In the genomic region with DNA sequence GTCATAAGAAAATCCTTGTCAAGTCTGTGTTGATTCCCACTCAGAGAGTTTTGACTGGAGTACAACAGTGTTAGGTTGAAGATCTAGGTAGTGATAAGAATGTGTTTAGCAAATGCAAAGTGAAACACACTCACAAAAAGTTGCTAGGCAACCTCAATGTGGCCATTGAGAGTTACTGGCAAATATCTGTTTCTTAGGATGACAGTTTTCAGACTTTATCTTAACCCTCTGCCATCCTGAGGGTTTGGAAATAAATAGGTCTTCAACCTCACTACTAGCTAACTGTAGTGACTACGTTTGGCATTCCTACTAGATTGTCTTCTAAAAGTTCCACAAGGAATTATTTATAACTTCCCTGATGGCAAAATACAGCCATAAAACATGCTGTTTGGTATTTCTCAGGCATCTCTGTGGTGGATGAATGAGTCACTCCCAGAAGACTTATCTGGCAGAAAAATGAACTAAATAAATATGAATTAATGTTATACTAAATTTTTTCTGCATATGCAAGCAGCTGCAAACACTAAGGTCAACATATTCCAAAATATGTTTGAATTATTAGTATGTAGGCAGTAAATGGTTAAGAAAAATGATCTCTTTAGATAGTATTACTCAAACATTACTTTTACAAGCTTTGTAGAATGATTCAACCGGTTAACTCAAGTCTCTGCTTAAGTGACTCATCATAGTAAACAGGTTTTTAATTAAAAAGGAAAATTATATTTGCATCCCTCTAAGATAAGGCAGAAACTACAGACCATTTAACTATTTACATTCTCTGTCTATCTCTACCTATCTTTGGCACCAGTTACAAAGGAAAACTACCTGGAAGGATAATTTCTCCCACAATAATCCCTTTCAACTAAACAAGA, we compare ENCODE assay signal across 10 cellular contexts. TPM values are rescaled to one million over a fixed set of nuclear protein-coding genes. Genes with fewer than 3 reads are reported as not detected.
DNase-seq lines count a peak whose midpoint lies in the region; ATAC-seq, FAIRE-seq and TF ChIP-seq lines count a peak whose summit lies in the region.
"Had no signal": no experiment of that assay in that cellular context is flagged by ENCODE, and none has a peak within 500 bp of the region (broad histone marks: within the 10 kb centered on the region; RNA-seq: fewer than 3 reads in every experiment).

No MANE protein-coding gene starts in this region.

- no peaks in the 10 kb centered on the region for H3K9me3 ChIP-seq in CD8-positive, alpha-beta T cell (ENCODE audit: low read length)

- DNase-seq in CD8-positive, alpha-beta T cell = peak in 3 of 7 experiments; percentile 11 to 32 (median 19)
- DNase-seq in NCI-H146 treated with DMSO at 0.1 percent for 48 hours (lab: John Stamatoyannopoulos, UW; ENCODE audit: unreplicated experiment) (peak; percentile 31), cardiac fibroblast (ENCODE audit: low read depth in 2 of 2) (peak; percentile 69 to 87), globus pallidus (ENCODE audit: low spot score) (no peak), caudate nucleus (lab: John Stamatoyannopoulos, UW) (no peak), GM12891 (ENCODE audit: insufficient read length, low spot score) (no peak)
- no peak for DNase-seq in natural killer cell treated with Interleukin-12 subunit alpha and Interleukin-12 subunit beta and Interleukin-15 and Interleukin-18, amount 100 ng/mL, for 72 hours (ENCODE audit: low spot score)
- DNase-seq: SHP77; stimulated activated naive CD4-positive, alpha-beta T cell treated with Interleukin-2 at 50 U/mL for 16 hours had no signal

- H3K4me1 Mint-ChIP-seq in CD8-positive, alpha-beta T cell (ENCODE audit: low read depth) = peaks cover 49% of the 10 kb centered on the region
- H3K4me1 Mint-ChIP-seq in natural killer cell treated with Interleukin-12 subunit alpha and Interleukin-12 subunit beta and Interleukin-15 and Interleukin-18, amount 100 ng/mL, for 72 hours (ENCODE audit: low read depth in 2 of 2) = peaks cover 26 to 29% of the 10 kb centered on the region in 2 donors

- H3K27ac ChIP-seq in CD8-positive, alpha-beta T cell (ENCODE audit: low read depth, low read length) = peak overlapping the region; percentile 17
- H3K27ac ChIP-seq in caudate nucleus (ENCODE audit: low read depth, low read length) = no peak overlapping the region

- H3K9me3 Mint-ChIP-seq in CD8-positive, alpha-beta T cell = no peaks in the 10 kb centered on the region
- no peaks in the 10 kb centered on the region for H3K9me3 Mint-ChIP-seq in natural killer cell treated with Interleukin-12 subunit alpha and Interleukin-12 subunit beta and Interleukin-15 and Interleukin-18, amount 100 ng/mL, for 72 hours

- H3K4me1 ChIP-seq in CD8-positive, alpha-beta T cell (ENCODE audit: insufficient read depth, low read length) = peaks cover 48% of the 10 kb centered on the region

- POLR2A ChIA-PET in CD8-positive, alpha-beta T cell (lab: Charles Lee) = interaction anchor here (0.6 to 1.0 kb wide), 2 partner anchors 18 to 354 kb away, joined by 3 read pairs; no protein-coding TSS in a partner anchor

- TF ChIP-seq CTCF in CD8-positive, alpha-beta T cell (IDR thresholded peaks at IDR 0.05) = no peak
- no peak for TF ChIP-seq CTCF in cardiac fibroblast (IDR thresholded peaks at IDR 0.05; ENCODE audit: low read depth, low read length)

- no peak for TF ChIP-seq POLR2A in GM12891 (IDR thresholded peaks at IDR 0.05; ENCODE audit: low read depth, low read length)

- CTCF ChIA-PET in CD8-positive, alpha-beta T cell (lab: Charles Lee) = interaction anchor here (0.6 to 1.0 kb wide), 3 partner anchors 18 to 76 kb away, joined by 3 read pairs; no protein-coding TSS in a partner anchor

- H3K27ac Mint-ChIP-seq in CD8-positive, alpha-beta T cell = peak overlapping the region; percentile 92
- H3K27ac Mint-ChIP-seq in natural killer cell treated with Interleukin-12 subunit alpha and Interleukin-12 subunit beta and Interleukin-15 and Interleukin-18, amount 100 ng/mL, for 72 hours = peak overlapping the region; percentile 47 to 77

- no peak overlapping the region for H3K4me3 ChIP-seq in CD8-positive, alpha-beta T cell (ENCODE audit: low read depth, low read length)
- H3K4me3 ChIP-seq in cardiac fibroblast (replicated peaks in 1 of 2; ENCODE audit: low read depth in 2 of 2, low read length in 2 of 2) = no peak overlapping the region

- H3K27me3 ChIP-seq in CD8-positive, alpha-beta T cell (ENCODE audit: insufficient read depth, low read length) = no peaks in the 10 kb centered on the region

- H3K36me3 Mint-ChIP-seq in CD8-positive, alpha-beta T cell = no peaks in the 10 kb centered on the region
- H3K36me3 Mint-ChIP-seq in natural killer cell treated with Interleukin-12 subunit alpha and Interleukin-12 subunit beta and Interleukin-15 and Interleukin-18, amount 100 ng/mL, for 72 hours = no peaks in the 10 kb centered on the region

- no peak for FAIRE-seq in GM12891 (lab: Jason Lieb, UNC)

- H3K27me3 Mint-ChIP-seq in CD8-positive, alpha-beta T cell (ENCODE audit: low read depth) = no peaks in the 10 kb centered on the region
- no peaks in the 10 kb centered on the region for H3K27me3 Mint-ChIP-seq in natural killer cell treated with Interleukin-12 subunit alpha and Interleukin-12 subunit beta and Interleukin-15 and Interleukin-18, amount 100 ng/mL, for 72 hours

- peak; percentile 24 for ATAC-seq in CD8-positive, alpha-beta T cell
- ATAC-seq in natural killer cell treated with Interleukin-12 subunit alpha and Interleukin-12 subunit beta and Interleukin-15 and Interleukin-18, amount 100 ng/mL, for 72 hours = peak; percentile 26 to 51
- ATAC-seq in GM21786 (IDR thresholded peaks at IDR 0.05; ENCODE audit: unreplicated experiment) = no peak

- H3K36me3 ChIP-seq in CD8-positive, alpha-beta T cell (ENCODE audit: insufficient read depth, low read length) = no peaks in the 10 kb centered on the region

- intact Hi-C loops in CD8-positive, alpha-beta T cell (cut with DNase I, micrococcal nuclease) = loop anchor here in 1 of 2 experiments (2.0 kb wide), 2 partner anchors 27 to 133 kb away; a partner anchor contains a TSS

- peak overlapping the region; percentile 6 for H3K4me3 Mint-ChIP-seq in CD8-positive, alpha-beta T cell
- H3K4me3 Mint-ChIP-seq in natural killer cell treated with Interleukin-12 subunit alpha and Interleukin-12 subunit beta and Interleukin-15 and Interleukin-18, amount 100 ng/mL, for 72 hours = peak overlapping the region; percentile 56

TF ChIP-seq in GM12891, 5 proteins besides CTCF, POLR2A, EP300 and RAD21:
- TF ChIP-seq SPI1 (IDR thresholded peaks at IDR 0.05; ENCODE audit: low read depth, low read length) (no peak), PAX5 (IDR thresholded peaks at IDR 0.05; ENCODE audit: insufficient read depth, low read length, severe bottlenecking) (no peak), TAF1 (IDR thresholded peaks at IDR 0.05; ENCODE audit: low read depth, low read length) (no peak), POU2F2 (IDR thresholded peaks at IDR 0.05; ENCODE audit: low read depth, low read length) (no peak), POLR2AphosphoS5 (IDR thresholded peaks at IDR 0.05; ENCODE audit: low read depth, low read length) (no peak)

RNA-seq across cellular contexts. Expression of a gene that starts 17.1 kb away (rescaled TPM):
- 10 to 100 TPM; 37.2 to 43.6 TPM for total RNA-seq in CD8-positive, alpha-beta T cell
- 10 to 100 TPM; 68.8 to 74.8 TPM for total RNA-seq in natural killer cell treated with Interleukin-12 subunit alpha and Interleukin-12 subunit beta and Interleukin-15 and Interleukin-18, amount 100 ng/mL, for 72 hours
- polyA plus RNA-seq in GM12891 (2012; ENCODE audit: low read depth, missing spikeins) = 0.15 TPM

RNA-seq across cellular contexts. Expression of a gene that starts 27.2 kb away (rescaled TPM):
- not detected for total RNA-seq in CD8-positive, alpha-beta T cell
- not detected for total RNA-seq in natural killer cell treated with Interleukin-12 subunit alpha and Interleukin-12 subunit beta and Interleukin-15 and Interleukin-18, amount 100 ng/mL, for 72 hours
- not detected for polyA plus RNA-seq in GM12891 (2012; ENCODE audit: low read depth, missing spikeins)

Comparison
In these comparisons a context has a peak if more than half of its experiments do, and no peak if none do; other contexts are left out.
1. DNase-seq: peak in NCI-H146 treated with DMSO at 0.1 percent for 48 hours (single experiment) and cardiac fibroblast (2 of 2); none in natural killer cell treated with Interleukin-12 subunit alpha and Interleukin-12 subunit beta and Interleukin-15 and Interleukin-18, amount 100 ng/mL, for 72 hours (single experiment), globus pallidus (single experiment), caudate nucleus (0 of 61) and GM12891 (single experiment).